In the genomic region with DNA sequence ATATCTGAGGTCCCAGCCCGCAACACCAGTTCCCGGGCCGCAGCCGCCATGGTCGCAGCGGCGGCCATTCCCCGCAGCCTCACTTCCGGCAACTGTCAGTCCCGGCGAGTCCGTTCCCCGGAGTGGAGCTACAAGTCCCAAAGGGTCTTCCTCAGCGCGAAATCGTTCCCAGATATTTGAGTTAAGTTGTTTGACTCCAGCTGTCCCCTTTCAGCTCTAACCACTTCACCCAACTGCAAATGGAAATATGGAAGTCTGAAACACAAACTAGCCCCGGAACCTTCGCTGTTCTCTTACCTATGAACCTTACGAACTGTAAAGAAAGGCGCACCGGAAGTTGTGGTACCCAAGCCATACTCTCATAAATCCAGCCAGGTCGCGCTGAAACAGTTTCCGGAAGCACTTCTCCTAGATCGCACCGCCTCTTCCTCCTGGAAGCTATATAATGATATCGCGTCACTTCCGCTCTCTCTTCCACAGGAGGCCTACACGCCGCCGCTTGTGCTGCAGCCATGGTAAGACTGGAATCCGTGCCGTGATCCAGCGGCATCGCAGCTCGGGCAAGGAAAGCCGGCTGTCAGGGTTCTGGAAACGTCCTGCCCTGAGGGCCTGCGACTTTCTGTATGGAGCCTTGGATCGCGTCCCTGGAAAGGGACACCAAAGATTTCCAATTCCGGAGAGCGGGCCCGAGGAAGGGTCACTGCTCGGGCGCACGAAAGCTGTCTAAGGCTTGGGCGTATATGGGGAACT, we compare ENCODE assay signal across 8 cellular contexts. TPM values are rescaled to one million over a fixed set of nuclear protein-coding genes. Genes with fewer than 3 reads are reported as not detected.
DNase-seq lines count a peak whose midpoint lies in the region; ATAC-seq and TF ChIP-seq lines count a peak whose summit lies in the region.

A gene (plus strand): TSS at position 468 of the 750 bp plus-strand sequence. CDS start 45 bp downstream, at position 513.
A gene with protein sequence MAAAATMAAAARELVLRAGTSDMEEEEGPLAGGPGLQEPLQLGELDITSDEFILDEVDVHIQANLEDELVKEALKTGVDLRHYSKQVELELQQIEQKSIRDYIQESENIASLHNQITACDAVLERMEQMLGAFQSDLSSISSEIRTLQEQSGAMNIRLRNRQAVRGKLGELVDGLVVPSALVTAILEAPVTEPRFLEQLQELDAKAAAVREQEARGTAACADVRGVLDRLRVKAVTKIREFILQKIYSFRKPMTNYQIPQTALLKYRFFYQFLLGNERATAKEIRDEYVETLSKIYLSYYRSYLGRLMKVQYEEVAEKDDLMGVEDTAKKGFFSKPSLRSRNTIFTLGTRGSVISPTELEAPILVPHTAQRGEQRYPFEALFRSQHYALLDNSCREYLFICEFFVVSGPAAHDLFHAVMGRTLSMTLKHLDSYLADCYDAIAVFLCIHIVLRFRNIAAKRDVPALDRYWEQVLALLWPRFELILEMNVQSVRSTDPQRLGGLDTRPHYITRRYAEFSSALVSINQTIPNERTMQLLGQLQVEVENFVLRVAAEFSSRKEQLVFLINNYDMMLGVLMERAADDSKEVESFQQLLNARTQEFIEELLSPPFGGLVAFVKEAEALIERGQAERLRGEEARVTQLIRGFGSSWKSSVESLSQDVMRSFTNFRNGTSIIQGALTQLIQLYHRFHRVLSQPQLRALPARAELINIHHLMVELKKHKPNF (minus strand): TSS at position 269 of the 750 bp plus-strand sequence. CDS start 201 bp downstream, at position 68.

- ATAC-seq in GM18873 (IDR thresholded peaks at IDR 0.05; ENCODE audit: low FRiP score, unreplicated experiment) = peak; percentile 69
- ATAC-seq in HG03139 (IDR thresholded peaks at IDR 0.05; ENCODE audit: unreplicated experiment) = peak; percentile 74

- peak within 1 kb of the TSS; percentile 99 for H3K27ac ChIP-seq in WERI-Rb-1
- H3K27ac ChIP-seq in mammary epithelial cell (ENCODE audit: insufficient read depth, low read depth, low read length) = peak within 1 kb of the TSS; percentile 91
- H3K27ac ChIP-seq in smooth muscle cell (ENCODE audit: low read depth) = peak within 1 kb of the TSS; percentile 85

- in situ Hi-C loops in ACHN (cut with HindIII; ENCODE audit: low pct_ligation_motif_present, low pct_unique_long_range_greater_than_20kb, low sequenced_read_pairs) = no loop called here
- in situ Hi-C loops in mammary epithelial cell (cut with MboI; ENCODE audit: low sequenced_read_pairs in 2 of 2) = loop anchor here in 1 of 2 donors (10.0 kb wide), 1 partner anchor 133 kb away; no protein-coding TSS in a partner anchor

- H4K20me1 ChIP-seq in mammary epithelial cell (ENCODE audit: insufficient read depth, low read length) (peaks cover 8% of the 10 kb centered on the region), smooth muscle cell (ENCODE audit: low read depth) (peaks cover 45% of the 10 kb centered on the region)

- H3K9me3 ChIP-seq in WERI-Rb-1 (ENCODE audit: severe bottlenecking) (no peaks in the 10 kb centered on the region), mammary epithelial cell (replicated peaks; ENCODE audit: insufficient read depth, low read length) (no peaks in the 10 kb centered on the region), smooth muscle cell (replicated peaks; ENCODE audit: low read depth) (no peaks in the 10 kb centered on the region)

- peaks cover 43% of the 10 kb centered on the region for H3F3A ChIP-seq in smooth muscle cell (ENCODE audit: low read depth)

- intact Hi-C loops in mammary epithelial cell (cut with micrococcal nuclease) = loop anchor here (1.0 to 10.0 kb wide), 2 partner anchors 21 to 303 kb away; no protein-coding TSS in a partner anchor

- dilution Hi-C loops in mammary epithelial cell (cut with HindIII; ENCODE audit: low sequenced_read_pairs) = no loop called here

- DNase-seq in ACHN (peak; percentile 98), NCI-H2227 (lab: John Stamatoyannopoulos, UW; ENCODE audit: unreplicated experiment) (peak; percentile 98), WERI-Rb-1 (peak; percentile 99), mammary epithelial cell (peak; percentile 96), iPS-NIHi11 (ENCODE audit: low spot score) (peak; percentile 87), smooth muscle cell (lab: John Stamatoyannopoulos, UW; ENCODE audit: unreplicated experiment) (peak; percentile 88)

- peaks cover 67% of the 10 kb centered on the region for H3K79me2 ChIP-seq in mammary epithelial cell (ENCODE audit: insufficient read depth, low read length)
- H3K79me2 ChIP-seq in smooth muscle cell (ENCODE audit: low read depth) = peaks cover 48% of the 10 kb centered on the region

- peak within 1 kb of the TSS; percentile 79 for H3K4me3 ChIP-seq in WERI-Rb-1 (ENCODE audit: low read depth, low read length)
- H3K4me3 ChIP-seq in mammary epithelial cell (replicated peaks in 1 of 3; ENCODE audit: insufficient read depth in 1 of 3, low read depth in 2 of 3, low read length in 3 of 3) = peak within 1 kb of the TSS; percentile 73 to 82 (median 75)
- H3K4me3 ChIP-seq in smooth muscle cell = peak within 1 kb of the TSS; percentile 60

- H3K4me2 ChIP-seq in mammary epithelial cell (ENCODE audit: insufficient read depth, low read depth, low read length) = peak within 1 kb of the TSS; percentile 88
- peak within 1 kb of the TSS; percentile 90 for H3K4me2 ChIP-seq in smooth muscle cell

- TF ChIP-seq CTCF in WERI-Rb-1 (IDR thresholded peaks at IDR 0.05; ENCODE audit: low read depth, low read length) (no peak), mammary epithelial cell (conservative IDR thresholded peaks at IDR 0.05 in 1 of 2, IDR thresholded peaks at IDR 0.05 in 1 of 2; ENCODE audit: extremely low read depth in 1 of 2, insufficient read depth in 1 of 2, low read depth in 1 of 2, low read length in 2 of 2) (peak in 1 of 2 donors; percentile 5), smooth muscle cell (IDR thresholded peaks at IDR 0.05; ENCODE audit: borderline replicate concordance, insufficient read depth, poor library complexity, severe bottlenecking) (no peak)

- peak within 1 kb of the TSS; percentile 97 for H3K9ac ChIP-seq in mammary epithelial cell (ENCODE audit: insufficient read depth, low read length)
- peak within 1 kb of the TSS; percentile 88 for H3K9ac ChIP-seq in smooth muscle cell (ENCODE audit: low read depth)

- peaks cover 41% of the 10 kb centered on the region for H3K4me1 ChIP-seq in mammary epithelial cell (ENCODE audit: insufficient read depth, low read length)
- H3K4me1 ChIP-seq in smooth muscle cell (ENCODE audit: low read depth) = peaks cover 45% of the 10 kb centered on the region

- H2AFZ ChIP-seq in mammary epithelial cell (ENCODE audit: low read depth, low read length) (peak within 1 kb of the TSS; percentile 97), smooth muscle cell (ENCODE audit: low read depth) (peak within 1 kb of the TSS; percentile 53)

- H3K36me3 ChIP-seq in WERI-Rb-1 (peaks cover 82% of the 10 kb centered on the region), mammary epithelial cell (ENCODE audit: insufficient read depth, low read length) (peaks cover 38% of the 10 kb centered on the region), smooth muscle cell (ENCODE audit: low read depth) (no peaks in the 10 kb centered on the region)

- H3K27me3 ChIP-seq in WERI-Rb-1 (ENCODE audit: insufficient read depth, low read depth, severe bottlenecking) (no peaks in the 10 kb centered on the region), mammary epithelial cell (ENCODE audit: insufficient read depth, low read length) (no peaks in the 10 kb centered on the region), smooth muscle cell (ENCODE audit: low read depth) (no peaks in the 10 kb centered on the region)

- under 1% methylated on average over 30 of the region's 49 CpGs for WGBS in mammary epithelial cell (ENCODE audit: low coverage, missing lambda C conversion rate)
- under 1% methylated on average over 49 of the region's 49 CpGs for WGBS in smooth muscle cell (ENCODE audit: low lambda C conversion rate)

- BruUV-seq in mammary epithelial cell (replicated peaks; lab: Mats Ljungman, UMichigan) = no TSS peak

- CTCF ChIA-PET in mammary epithelial cell (lab: Charles Lee; ENCODE audit: low non-redundant PET) = no interaction called here

RNA-seq across cellular contexts. Expression of the first gene that starts in this region (rescaled TPM):
- 1,000 to 10,000 TPM; 2,176 to 2,484 TPM for total RNA-seq in mammary epithelial cell
- 6,736 TPM for polyA plus RNA-seq in mammary epithelial cell
- polyA minus RNA-seq in mammary epithelial cell = 2,175 TPM
- 2,939 and 3,261 TPM in 2 replicates for total RNA-seq in smooth muscle cell
- 1,790 and 1,848 TPM in 2 replicates for polyA plus RNA-seq in smooth muscle cell

RNA-seq across cellular contexts. Expression of the second gene that starts in this region (rescaled TPM):
- 10 to 100 TPM; 34.0 to 40.2 TPM for total RNA-seq in mammary epithelial cell
- polyA plus RNA-seq in mammary epithelial cell = 60.8 TPM
- 81.1 TPM for polyA minus RNA-seq in mammary epithelial cell
- total RNA-seq in smooth muscle cell = 23.1 and 34.7 TPM in 2 replicates
- 22.6 and 37.0 TPM in 2 replicates for polyA plus RNA-seq in smooth muscle cell

Comparison
In these comparisons a context has a peak if more than half of its experiments do, and no peak if none do; other contexts are left out.
1. Peak in every context shown above with its lines: DNase-seq, ATAC-seq, H3K4me3 ChIP-seq and H3K27ac ChIP-seq.